ENCODE assay signal across 22 cellular contexts in the genomic region with DNA sequence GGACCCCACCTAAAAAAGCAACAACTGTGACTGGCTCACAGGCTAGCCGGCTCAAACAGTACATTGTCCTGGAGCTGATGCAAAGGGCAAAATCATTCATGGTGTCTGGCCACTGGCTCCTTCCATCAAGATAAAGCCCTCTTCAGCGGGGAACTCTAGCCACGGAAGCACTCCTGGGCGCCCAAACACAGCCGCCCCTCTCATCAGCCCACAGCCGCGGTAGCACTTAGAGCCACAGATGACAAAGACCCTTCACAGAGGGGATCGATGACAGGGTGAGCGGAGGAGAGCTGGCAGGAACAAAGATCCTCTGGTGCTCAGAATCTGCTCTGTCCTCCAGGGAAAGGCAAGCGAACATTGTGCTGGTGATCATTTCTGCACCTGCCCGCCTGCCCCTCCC.
A peak's percentile ranks its signal among the peaks of the same experiment; 100 is the strongest.
DNase-seq lines count a peak whose midpoint lies in the region; ATAC-seq and TF ChIP-seq lines count a peak whose summit lies in the region.
"Had no signal": no experiment of that assay in that cellular context is flagged by ENCODE, and none has a peak within 500 bp of the region (broad histone marks: within the 10 kb centered on the region; RNA-seq: fewer than 3 reads in every experiment).

No MANE protein-coding gene starts in this region.

- H3K4me1 Mint-ChIP-seq in neural crest cell, result peaks cover 36% of the 10 kb centered on the region
- H3K4me1 Mint-ChIP-seq in activated T-helper 2 cell treated with anti-CD3 and anti-CD28 coated beads, Interferon-gamma antibody, Interleukin-2, Interleukin-4, amounts not matched to agents 10 μg/mL and 5 μg/mL and 100 μg/mL, durations not matched to agents 14 hours and 24 hours and 36 hours (ENCODE audit: low read depth), result peaks cover 4% of the 10 kb centered on the region
- H3K4me1 Mint-ChIP-seq: activated naive CD4-positive, alpha-beta T cell treated with anti-CD3 and anti-CD28 coated beads, Interleukin-2, amount 10 ng/mL, durations not matched to agents 7 days and 5 days; stimulated activated naive B cell treated with anti-CD40 and anti-IgM and Interleukin-4, amounts not matched to agents 10 μg/mL and 1 μg/mL and 100 μg/mL, for 72 hours had no signal

- peaks cover 17% of the 10 kb centered on the region for H3K27me3 Mint-ChIP-seq in neural crest cell (ENCODE audit: low read depth)
- peaks cover 5% of the 10 kb centered on the region for H3K27me3 Mint-ChIP-seq in activated T-helper 2 cell treated with anti-CD3 and anti-CD28 coated beads, Interferon-gamma antibody, Interleukin-2, Interleukin-4, amounts not matched to agents 10 μg/mL and 5 μg/mL and 100 μg/mL, durations not matched to agents 14 hours and 24 hours and 36 hours (ENCODE audit: low read depth)
- H3K27me3 Mint-ChIP-seq: activated naive CD4-positive, alpha-beta T cell treated with anti-CD3 and anti-CD28 coated beads, Interleukin-2, amount 10 ng/mL, durations not matched to agents 7 days and 5 days had no signal

- TF ChIP-seq CTCF in neural crest cell (conservative IDR thresholded peaks at IDR 0.05), result no peak

- DNase-seq in NCI-H1417 (lab: John Stamatoyannopoulos, UW) (peak; percentile 1 to 40 (median 37)), NCI-H1417 treated with DMSO at 0.1 percent for 48 hours (lab: John Stamatoyannopoulos, UW) (no peak), NCI-H146 (lab: John Stamatoyannopoulos, UW) (peak; percentile 37), SHP77 (lab: John Stamatoyannopoulos, UW) (peak; percentile 2 to 4), neural crest cell (ENCODE audit: low read depth, low spot score) (peak; percentile 22), NCI-H2029 (lab: John Stamatoyannopoulos, UW) (no peak)
- DNase-seq in activated T-helper 2 cell treated with anti-CD3 and anti-CD28 coated beads, Interferon-gamma antibody, Interleukin-2, Interleukin-4, amounts not matched to agents 10 μg/mL and 5 μg/mL and 100 μg/mL, durations not matched to agents 14 hours and 24 hours and 36 hours (ENCODE audit: low spot score), result no peak
- DNase-seq: activated CD4-positive, alpha-beta T cell treated with anti-CD3 and anti-CD28 coated beads for 4 hours; activated CD8-positive, alpha-beta T cell treated with anti-CD3 and anti-CD28 coated beads, Interleukin-2, amount 10 ng/mL, durations not matched to agents 7 days and 5 days; activated naive CD4-positive, alpha-beta T cell treated with anti-CD3 and anti-CD28 coated beads, Interleukin-2, amount 10 ng/mL, durations not matched to agents 7 days and 5 days; adrenal gland; brain microvascular endothelial cell; C1 segment of cervical spinal cord; DMS153; HCEC 1CT; midbrain; naive thymus-derived CD4-positive, alpha-beta T cell; NCI-H526 treated with DMSO at 0.1 percent for 48 hours; stimulated activated naive B cell treated with anti-CD40 and anti-IgM and Interleukin-4, amounts not matched to agents 10 μg/mL and 1 μg/mL and 100 μg/mL, for 72 hours; T-cell; WERI-Rb-1 had no signal

- H3K36me3 Mint-ChIP-seq in neural crest cell (ENCODE audit: low read depth), result no peaks in the 10 kb centered on the region
- H3K36me3 Mint-ChIP-seq in activated T-helper 2 cell treated with anti-CD3 and anti-CD28 coated beads, Interferon-gamma antibody, Interleukin-2, Interleukin-4, amounts not matched to agents 10 μg/mL and 5 μg/mL and 100 μg/mL, durations not matched to agents 14 hours and 24 hours and 36 hours (ENCODE audit: low read depth), result no peaks in the 10 kb centered on the region
- H3K36me3 Mint-ChIP-seq: activated naive CD4-positive, alpha-beta T cell treated with anti-CD3 and anti-CD28 coated beads, Interleukin-2, amount 10 ng/mL, durations not matched to agents 7 days and 5 days; naive thymus-derived CD4-positive, alpha-beta T cell; stimulated activated naive B cell treated with anti-CD40 and anti-IgM and Interleukin-4, amounts not matched to agents 10 μg/mL and 1 μg/mL and 100 μg/mL, for 72 hours; T-cell had no signal

- peak overlapping the region; percentile 28 for H3K4me3 Mint-ChIP-seq in neural crest cell
- H3K4me3 Mint-ChIP-seq in activated T-helper 2 cell treated with anti-CD3 and anti-CD28 coated beads, Interferon-gamma antibody, Interleukin-2, Interleukin-4, amounts not matched to agents 10 μg/mL and 5 μg/mL and 100 μg/mL, durations not matched to agents 14 hours and 24 hours and 36 hours (ENCODE audit: low read depth), result no peak overlapping the region
- H3K4me3 Mint-ChIP-seq: activated CD8-positive, alpha-beta T cell treated with anti-CD3 and anti-CD28 coated beads, Interleukin-2, amount 10 ng/mL, durations not matched to agents 7 days and 5 days; activated naive CD4-positive, alpha-beta T cell treated with anti-CD3 and anti-CD28 coated beads, Interleukin-2, amount 10 ng/mL, durations not matched to agents 7 days and 5 days; naive thymus-derived CD4-positive, alpha-beta T cell; stimulated activated naive B cell treated with anti-CD40 and anti-IgM and Interleukin-4, amounts not matched to agents 10 μg/mL and 1 μg/mL and 100 μg/mL, for 72 hours; T-cell had no signal

- H3K27ac Mint-ChIP-seq in neural crest cell (ENCODE audit: unreplicated experiment), result peak overlapping the region; percentile 9
- no peak overlapping the region for H3K27ac Mint-ChIP-seq in activated T-helper 2 cell treated with anti-CD3 and anti-CD28 coated beads, Interferon-gamma antibody, Interleukin-2, Interleukin-4, amounts not matched to agents 10 μg/mL and 5 μg/mL and 100 μg/mL, durations not matched to agents 14 hours and 24 hours and 36 hours
- H3K27ac Mint-ChIP-seq: activated CD8-positive, alpha-beta T cell treated with anti-CD3 and anti-CD28 coated beads, Interleukin-2, amount 10 ng/mL, durations not matched to agents 7 days and 5 days; activated naive CD4-positive, alpha-beta T cell treated with anti-CD3 and anti-CD28 coated beads, Interleukin-2, amount 10 ng/mL, durations not matched to agents 7 days and 5 days; naive thymus-derived CD4-positive, alpha-beta T cell; stimulated activated naive B cell treated with anti-CD40 and anti-IgM and Interleukin-4, amounts not matched to agents 10 μg/mL and 1 μg/mL and 100 μg/mL, for 72 hours; T-cell had no signal

- no peaks in the 10 kb centered on the region for H3K9me3 Mint-ChIP-seq in neural crest cell
- H3K9me3 Mint-ChIP-seq in activated T-helper 2 cell treated with anti-CD3 and anti-CD28 coated beads, Interferon-gamma antibody, Interleukin-2, Interleukin-4, amounts not matched to agents 10 μg/mL and 5 μg/mL and 100 μg/mL, durations not matched to agents 14 hours and 24 hours and 36 hours, result no peaks in the 10 kb centered on the region
- H3K9me3 Mint-ChIP-seq: activated naive CD4-positive, alpha-beta T cell treated with anti-CD3 and anti-CD28 coated beads, Interleukin-2, amount 10 ng/mL, durations not matched to agents 7 days and 5 days; T-cell had no signal

- intact Hi-C loops in activated T-helper 2 cell treated with anti-CD3 and anti-CD28 coated beads, Interferon-gamma antibody, Interleukin-2, Interleukin-4, amounts not matched to agents 10 μg/mL and 5 μg/mL and 100 μg/mL, durations not matched to agents 14 hours and 24 hours and 36 hours (cut with micrococcal nuclease), result no loop called here

- no peak for ATAC-seq in HG02852 (IDR thresholded peaks at IDR 0.05; ENCODE audit: unreplicated experiment)
- ATAC-seq: activated CD8-positive, alpha-beta T cell treated with anti-CD3 and anti-CD28 coated beads, Interleukin-2, amount 10 ng/mL, durations not matched to agents 7 days and 5 days; naive thymus-derived CD4-positive, alpha-beta T cell; T-cell had no signal

Comparison
In these comparisons a context has a peak if more than half of its experiments do, and no peak if none do; other contexts are left out.
1. DNase-seq: peak in NCI-H1417 (3 of 3), NCI-H146 (single experiment), SHP77 (2 of 2) and neural crest cell (single experiment); none in NCI-H1417 treated with DMSO at 0.1 percent for 48 hours (single experiment), activated T-helper 2 cell treated with anti-CD3 and anti-CD28 coated beads, Interferon-gamma antibody, Interleukin-2, Interleukin-4, amounts not matched to agents 10 μg/mL and 5 μg/mL and 100 μg/mL, durations not matched to agents 14 hours and 24 hours and 36 hours (single experiment) and NCI-H2029 (single experiment).